12 cellular contexts compared by ENCODE assay signal in genomic region chr2:176123483-176123843, GRCh38. TPM values are rescaled to one million over a fixed set of nuclear protein-coding genes. Genes with fewer than 3 reads are reported as not detected.
DNase-seq lines count a peak whose midpoint lies in the region; ATAC-seq, FAIRE-seq and TF ChIP-seq lines count a peak whose summit lies in the region.
"Had no signal": no experiment of that assay in that cellular context is flagged by ENCODE, and none has a peak within 500 bp of the region (broad histone marks: within the 10 kb centered on the region; RNA-seq: fewer than 3 reads in every experiment).

No MANE protein-coding gene starts in this region.

- ATAC-seq in T-helper 17 cell, result no peak
- no peak for ATAC-seq in stimulated activated effector memory CD8-positive, alpha-beta T cell treated with anti-CD3 and anti-CD28 coated beads, Interleukin-12 subunit alpha, Interleukin-12 subunit beta, amount 100 ng/mL, for 72 hours

- H3K36me3 Mint-ChIP-seq in activated CD4-positive, alpha-beta T cell treated with anti-CD3 and anti-CD28 coated beads, Interleukin-2, amount 10 ng/mL, durations not matched to agents 24 days and 14 days (ENCODE audit: low read depth), result peaks cover 6% of the 10 kb centered on the region
- peaks cover 7% of the 10 kb centered on the region for H3K36me3 Mint-ChIP-seq in T-helper 17 cell (ENCODE audit: low read depth)
- peaks cover 14% of the 10 kb centered on the region for H3K36me3 Mint-ChIP-seq in stimulated activated effector memory CD8-positive, alpha-beta T cell treated with anti-CD3 and anti-CD28 coated beads, Interleukin-12 subunit alpha, Interleukin-12 subunit beta, amount 100 ng/mL, for 72 hours

- peaks cover 9% of the 10 kb centered on the region for H3K4me1 Mint-ChIP-seq in activated CD4-positive, alpha-beta T cell treated with anti-CD3 and anti-CD28 coated beads, Interleukin-2, amount 10 ng/mL, durations not matched to agents 24 days and 14 days
- H3K4me1 Mint-ChIP-seq in T-helper 17 cell, result peaks cover 6% of the 10 kb centered on the region
- peaks cover 18% of the 10 kb centered on the region for H3K4me1 Mint-ChIP-seq in stimulated activated effector memory CD8-positive, alpha-beta T cell treated with anti-CD3 and anti-CD28 coated beads, Interleukin-12 subunit alpha, Interleukin-12 subunit beta, amount 100 ng/mL, for 72 hours

- intact Hi-C loops in activated CD4-positive, alpha-beta T cell treated with anti-CD3 and anti-CD28 coated beads, Interleukin-2, amount 10 ng/mL, durations not matched to agents 24 days and 14 days (cut with micrococcal nuclease), result loop anchor here (2.0 kb wide), 1 partner anchor 45 kb away; no protein-coding TSS in a partner anchor
- intact Hi-C loops in kidney (cut with DNase I), result loop anchor here (10.0 kb wide), 2 partner anchors 521 to 1031 kb away; no protein-coding TSS in a partner anchor

- peaks cover 79% of the 10 kb centered on the region for H3K27me3 Mint-ChIP-seq in activated CD4-positive, alpha-beta T cell treated with anti-CD3 and anti-CD28 coated beads, Interleukin-2, amount 10 ng/mL, durations not matched to agents 24 days and 14 days
- peaks cover 81% of the 10 kb centered on the region for H3K27me3 Mint-ChIP-seq in T-helper 17 cell

- peak overlapping the region; percentile 91 to 95 for H3K27ac ChIP-seq in kidney (ENCODE audit: low read depth in 2 of 2, low read length in 2 of 2)
- H3K27ac ChIP-seq: neutrophil, RWPE1 had no signal

- H3K4me3 Mint-ChIP-seq in activated CD4-positive, alpha-beta T cell treated with anti-CD3 and anti-CD28 coated beads, Interleukin-2, amount 10 ng/mL, durations not matched to agents 24 days and 14 days, result no peak overlapping the region
- peak overlapping the region; percentile 65 for H3K4me3 Mint-ChIP-seq in T-helper 17 cell
- H3K4me3 Mint-ChIP-seq in stimulated activated effector memory CD8-positive, alpha-beta T cell treated with anti-CD3 and anti-CD28 coated beads, Interleukin-12 subunit alpha, Interleukin-12 subunit beta, amount 100 ng/mL, for 72 hours, result peak overlapping the region; percentile 9

- FAIRE-seq in kidney (lab: Jason Lieb, UNC) (no peak), GM12891 (lab: Jason Lieb, UNC) (no peak)

- H3K9me3 ChIP-seq in T-helper 17 cell (ENCODE audit: control insufficient read depth, low read length, poor library complexity, severe bottlenecking) (no peaks in the 10 kb centered on the region), kidney (ENCODE audit: control insufficient read depth in 1 of 2, low read length in 2 of 2) (no peaks in the 10 kb centered on the region)
- H3K9me3 ChIP-seq: neutrophil had no signal

- TF ChIP-seq POLR2A in GM12891 (IDR thresholded peaks at IDR 0.05; ENCODE audit: low read depth, low read length), result no peak

- no peaks in the 10 kb centered on the region for H3K36me3 ChIP-seq in kidney (ENCODE audit: control insufficient read depth in 1 of 2, insufficient read depth in 2 of 2, low read length in 2 of 2)
- H3K36me3 ChIP-seq: neutrophil had no signal

- H3K9me3 Mint-ChIP-seq in activated CD4-positive, alpha-beta T cell treated with anti-CD3 and anti-CD28 coated beads, Interleukin-2, amount 10 ng/mL, durations not matched to agents 24 days and 14 days, result peaks cover 4% of the 10 kb centered on the region
- no peaks in the 10 kb centered on the region for H3K9me3 Mint-ChIP-seq in stimulated activated effector memory CD8-positive, alpha-beta T cell treated with anti-CD3 and anti-CD28 coated beads, Interleukin-12 subunit alpha, Interleukin-12 subunit beta, amount 100 ng/mL, for 72 hours

- peak overlapping the region; percentile 72 to 75 for H3K4me3 ChIP-seq in kidney (ENCODE audit: low read length in 2 of 2)

- peak overlapping the region; percentile 82 for H3K27ac Mint-ChIP-seq in activated CD4-positive, alpha-beta T cell treated with anti-CD3 and anti-CD28 coated beads, Interleukin-2, amount 10 ng/mL, durations not matched to agents 24 days and 14 days
- peak overlapping the region; percentile 72 for H3K27ac Mint-ChIP-seq in T-helper 17 cell
- H3K27ac Mint-ChIP-seq in stimulated activated effector memory CD8-positive, alpha-beta T cell treated with anti-CD3 and anti-CD28 coated beads, Interleukin-12 subunit alpha, Interleukin-12 subunit beta, amount 100 ng/mL, for 72 hours, result no peak overlapping the region

- DNase-seq in activated CD4-positive, alpha-beta T cell treated with anti-CD3 and anti-CD28 coated beads, Interleukin-2, amount 10 ng/mL, durations not matched to agents 24 days and 14 days, result no peak
- no peak for DNase-seq in activated CD4-positive, alpha-beta T cell treated with anti-CD3 and anti-CD28 coated beads, Interleukin-2, amount 50 U/mL, for 4 hours
- DNase-seq in T-helper 17 cell, result no peak
- DNase-seq in kidney, result no peak
- no peak for DNase-seq in stimulated activated effector memory CD8-positive, alpha-beta T cell treated with anti-CD3 and anti-CD28 coated beads, Interleukin-12 subunit alpha, Interleukin-12 subunit beta, amount 100 ng/mL, for 72 hours (ENCODE audit: low spot score in 2 of 2)
- no peak for DNase-seq in GM12891 (ENCODE audit: insufficient read length, low spot score)
- DNase-seq in COLO668 (lab: John Stamatoyannopoulos, UW; ENCODE audit: unreplicated experiment), result no peak
- DNase-seq in activated gamma-delta T cell treated with Interleukin-2 at 50 U/mL for 16 hours, result no peak
- DNase-seq: activated CD4-positive, alpha-beta T cell treated with anti-CD3 and anti-CD28 coated beads, Interleukin-2, amount 50 U/mL, for 48 hours had no signal

- peaks cover 6 to 12% of the 10 kb centered on the region in 2 donors for H3K4me1 ChIP-seq in kidney (ENCODE audit: control insufficient read depth in 1 of 2, insufficient read depth in 1 of 2, low read depth in 1 of 2, low read length in 2 of 2)

- peak overlapping the region; percentile 57 to 59 for H3K9ac ChIP-seq in kidney (ENCODE audit: low read length in 2 of 2)

- no peak for TF ChIP-seq CTCF in kidney (IDR thresholded peaks at IDR 0.05; ENCODE audit: borderline replicate concordance, extremely low read depth, insufficient read depth)

TF ChIP-seq in GM12891, 5 proteins besides CTCF, POLR2A, EP300 and RAD21:
- no peak for TF ChIP-seq TAF1 (IDR thresholded peaks at IDR 0.05; ENCODE audit: low read depth, low read length)
TF ChIP-seq in GM12891: peak in this region for 0.

RNA-seq across cellular contexts. Expression of gene HOXD9, which starts 0.9 kb away (rescaled TPM):
- total RNA-seq in activated CD4-positive, alpha-beta T cell treated with anti-CD3 and anti-CD28 coated beads, Interleukin-2, amount 10 ng/mL, durations not matched to agents 24 days and 14 days, result not detected in 2 replicates
- total RNA-seq in T-helper 17 cell, result not detected
- total RNA-seq in kidney, result 36.5 TPM
- polyA plus RNA-seq in kidney (ENCODE audit: insufficient read depth, low read depth, low replicate concordance), result 36.4 TPM
- not detected for polyA plus RNA-seq in GM12891 (2012; ENCODE audit: low read depth, missing spikeins)
- polyA plus RNA-seq: AG04450 had no signal

RNA-seq across cellular contexts. Expression of gene HOXD8, which starts 6.0 kb away (rescaled TPM):
- total RNA-seq in activated CD4-positive, alpha-beta T cell treated with anti-CD3 and anti-CD28 coated beads, Interleukin-2, amount 10 ng/mL, durations not matched to agents 24 days and 14 days, result not detected in 2 replicates
- total RNA-seq in T-helper 17 cell, result not detected
- total RNA-seq in kidney, result 76.5 TPM
- polyA plus RNA-seq in kidney (ENCODE audit: insufficient read depth, low read depth, low replicate concordance), result 122 TPM
- polyA plus RNA-seq in GM12891 (2012; ENCODE audit: low read depth, missing spikeins), result not detected
- polyA plus RNA-seq: AG04450 had no signal

RNA-seq across cellular contexts. Expression of gene HOXD10, which starts 6.9 kb away (rescaled TPM):
- not detected in 2 replicates for total RNA-seq in activated CD4-positive, alpha-beta T cell treated with anti-CD3 and anti-CD28 coated beads, Interleukin-2, amount 10 ng/mL, durations not matched to agents 24 days and 14 days
- total RNA-seq in T-helper 17 cell (not detected), kidney (35.4 TPM)
- polyA plus RNA-seq in kidney (ENCODE audit: insufficient read depth, low read depth, low replicate concordance), result 28.2 TPM
- polyA plus RNA-seq in GM12891 (2012; ENCODE audit: low read depth, missing spikeins), result not detected
- polyA plus RNA-seq: AG04450 had no signal

RNA-seq across cellular contexts. Expression of gene HOXD11, which starts 16.4 kb away (rescaled TPM):
- not detected in 2 replicates for total RNA-seq in activated CD4-positive, alpha-beta T cell treated with anti-CD3 and anti-CD28 coated beads, Interleukin-2, amount 10 ng/mL, durations not matched to agents 24 days and 14 days
- total RNA-seq in T-helper 17 cell, result not detected
- 15.9 TPM for total RNA-seq in kidney
- 5.8 TPM for polyA plus RNA-seq in kidney (ENCODE audit: insufficient read depth, low read depth, low replicate concordance)
- polyA plus RNA-seq in GM12891 (2012; ENCODE audit: low read depth, missing spikeins), result 0.09 TPM
- polyA plus RNA-seq: AG04450 had no signal

RNA-seq across cellular contexts. Expression of gene HOXD12, which starts 23.9 kb away (rescaled TPM):
- not detected in 2 replicates for total RNA-seq in activated CD4-positive, alpha-beta T cell treated with anti-CD3 and anti-CD28 coated beads, Interleukin-2, amount 10 ng/mL, durations not matched to agents 24 days and 14 days
- total RNA-seq in T-helper 17 cell (not detected), kidney (not detected)
- not detected for polyA plus RNA-seq in kidney (ENCODE audit: insufficient read depth, low read depth, low replicate concordance)
- not detected for polyA plus RNA-seq in GM12891 (2012; ENCODE audit: low read depth, missing spikeins)
- polyA plus RNA-seq: AG04450 had no signal

Comparison
In these comparisons a context has a peak if more than half of its experiments do, and no peak if none do; other contexts are left out.
1. RNA of gene HOXD9, which starts 0.9 kb away (total RNA-seq): 36.5 TPM in kidney (single experiment); not detected in activated CD4-positive, alpha-beta T cell treated with anti-CD3 and anti-CD28 coated beads, Interleukin-2, amount 10 ng/mL, durations not matched to agents 24 days and 14 days and not detected in T-helper 17 cell; every median in the first group is over 10 times any median in the second.
2. RNA of gene HOXD8, which starts 6.0 kb away (total RNA-seq): 76.5 TPM in kidney (single experiment); not detected in activated CD4-positive, alpha-beta T cell treated with anti-CD3 and anti-CD28 coated beads, Interleukin-2, amount 10 ng/mL, durations not matched to agents 24 days and 14 days and not detected in T-helper 17 cell; every median in the first group is over 10 times any median in the second.
3. RNA of gene HOXD10, which starts 6.9 kb away (total RNA-seq): 35.4 TPM in kidney (single experiment); not detected in activated CD4-positive, alpha-beta T cell treated with anti-CD3 and anti-CD28 coated beads, Interleukin-2, amount 10 ng/mL, durations not matched to agents 24 days and 14 days and not detected in T-helper 17 cell; every median in the first group is over 10 times any median in the second.